In the genomic region with DNA sequence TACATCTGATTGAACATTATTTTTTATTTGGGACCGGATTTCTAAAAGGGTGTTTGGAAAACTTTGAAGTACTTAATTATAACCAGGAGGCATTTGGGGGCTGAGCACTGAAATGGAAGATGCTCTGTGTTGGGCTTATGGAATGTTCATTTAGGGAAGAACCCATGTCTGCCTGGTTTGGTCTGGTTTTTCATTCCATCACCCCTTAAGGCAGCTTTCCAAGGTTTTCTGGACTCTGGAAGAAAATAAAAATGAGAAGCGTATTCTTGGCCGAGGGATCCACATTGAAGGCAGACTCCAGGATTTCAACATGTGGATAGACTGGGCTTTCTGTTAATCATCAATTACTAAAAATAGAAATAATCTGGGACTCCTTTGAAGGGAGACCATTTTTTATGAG, we compare ENCODE assay signal across 22 cellular contexts.
A peak's percentile ranks its signal among the peaks of the same experiment; 100 is the strongest.
DNase-seq lines count a peak whose midpoint lies in the region; ATAC-seq and TF ChIP-seq lines count a peak whose summit lies in the region.
"Had no signal": no experiment of that assay in that cellular context is flagged by ENCODE, and none has a peak within 500 bp of the region (broad histone marks: within the 10 kb centered on the region; RNA-seq: fewer than 3 reads in every experiment).

No MANE protein-coding gene starts in this region.

- H3K4me3 ChIP-seq in fibroblast of mammary gland (ENCODE audit: control insufficient read depth, low read depth, low read length) (no peak overlapping the region), vagina (no peak overlapping the region), right lobe of liver (no peak overlapping the region)
- H3K4me3 ChIP-seq: BLaER1, MG63 had no signal

- DNase-seq in Right ventricle myocardium superior (no peak), cardiac septum (ENCODE audit: low spot score) (no peak), fibroblast of mammary gland (ENCODE audit: low read depth) (peak; percentile 24), omental fat pad (ENCODE audit: low spot score) (no peak), vagina (ENCODE audit: extremely low spot score in 2 of 2) (no peak), right lobe of liver (no peak), islet precursor cell (no peak), glomerular visceral epithelial cell (ENCODE audit: extremely low spot score) (no peak)
- DNase-seq: CD4-positive, alpha-beta memory T cell; GF-D8; GOT3; Kasumi-1; MG63; NCI-H1048; NCI-H1436; NCI-H1930; NCI-H226; NCI-H82; OCI-M1; RPMI8226 had no signal

- intact Hi-C loops in Right ventricle myocardium superior (cut with DNase I): no loop called here
- intact Hi-C loops in cardiac septum (cut with DNase I): no loop called here
- intact Hi-C loops in vagina (cut with DNase I): no loop called here
- intact Hi-C loops in right lobe of liver (cut with DNase I): no loop called here

- peak overlapping the region; percentile 17 for H3K27ac ChIP-seq in vagina
- no peak overlapping the region for H3K27ac ChIP-seq in right lobe of liver
- H3K27ac ChIP-seq: BLaER1 had no signal

- TF ChIP-seq POLR2A in vagina (IDR thresholded peaks at IDR 0.05) (no peak), right lobe of liver (IDR thresholded peaks at IDR 0.05) (no peak)

- TF ChIP-seq CTCF in fibroblast of mammary gland (conservative IDR thresholded peaks at IDR 0.05; ENCODE audit: control insufficient read depth, insufficient read depth, low read depth, low read length) (no peak), omental fat pad (IDR thresholded peaks at IDR 0.05) (no peak), vagina (IDR thresholded peaks at IDR 0.05) (no peak), right lobe of liver (IDR thresholded peaks at IDR 0.05) (no peak)

- ATAC-seq in Right ventricle myocardium superior (ENCODE audit: poor library complexity): peak; percentile 53
- peak; percentile 51 for ATAC-seq in omental fat pad (ENCODE audit: low FRiP score)
- no peak for ATAC-seq in right lobe of liver

- H3K36me3 ChIP-seq in vagina (no peaks in the 10 kb centered on the region), right lobe of liver (no peaks in the 10 kb centered on the region)
- H3K36me3 ChIP-seq: BLaER1, MG63, SJCRH30 had no signal

- WGBS in right lobe of liver (ENCODE audit: insufficient coverage, low coverage, low lambda C conversion rate, missing lambda C conversion rate): 58% methylated on average over 3 of the region's 3 CpGs

- H3K9me3 ChIP-seq in vagina: no peaks in the 10 kb centered on the region
- H3K9me3 ChIP-seq in right lobe of liver: no peaks in the 10 kb centered on the region
- H3K9me3 ChIP-seq: BLaER1, MG63, SJCRH30 had no signal

- H3K4me1 ChIP-seq in vagina (peaks cover 20% of the 10 kb centered on the region), right lobe of liver (no peaks in the 10 kb centered on the region)
- H3K4me1 ChIP-seq: BLaER1 had no signal

- H3K27me3 ChIP-seq in vagina (no peaks in the 10 kb centered on the region), right lobe of liver (no peaks in the 10 kb centered on the region)
- H3K27me3 ChIP-seq: BLaER1, MG63, SJCRH30 had no signal

Comparison
In these comparisons a context has a peak if more than half of its experiments do, and no peak if none do; other contexts are left out.
1. ATAC-seq: peak in Right ventricle myocardium superior (single experiment) and omental fat pad (single experiment); none in right lobe of liver (0 of 4).